34 cellular contexts compared by ENCODE assay signal in the genomic region with DNA sequence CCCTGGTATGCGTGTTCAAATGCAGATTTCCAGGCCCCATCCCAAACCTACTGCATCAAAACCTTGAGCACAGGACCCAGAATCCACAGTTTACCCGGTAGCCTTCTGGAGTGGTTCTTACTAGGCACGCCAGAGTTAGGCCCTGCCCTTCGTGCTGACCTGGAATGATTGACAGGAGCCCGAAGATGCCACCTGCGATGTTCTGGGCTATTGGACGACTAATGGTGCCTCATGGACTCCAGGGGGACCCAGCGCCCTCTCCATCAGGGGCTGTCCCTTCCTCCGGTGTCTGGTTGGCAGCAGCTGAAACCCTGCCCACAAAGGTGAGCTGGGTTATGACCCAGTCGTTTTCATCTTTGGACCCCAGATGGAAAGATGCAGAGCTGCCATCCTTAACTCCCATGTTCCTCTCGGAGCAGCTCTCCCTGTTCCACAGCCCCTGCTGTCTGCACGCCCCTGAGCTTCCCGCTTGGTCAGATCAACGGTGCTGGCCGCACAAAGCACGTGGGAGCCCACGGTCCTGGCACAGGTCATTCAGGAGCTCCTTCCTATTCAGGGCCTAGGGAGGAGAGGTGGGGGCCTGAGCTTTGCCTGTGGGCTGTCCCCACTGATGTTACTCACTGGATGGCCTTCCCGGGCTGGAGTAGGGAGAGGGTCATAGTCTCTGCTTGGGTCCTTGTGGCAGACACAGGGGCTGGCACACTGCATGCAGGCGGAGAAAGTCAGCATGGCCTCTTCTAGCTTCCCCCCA.
"Had no signal": no experiment of that assay in that cellular context is flagged by ENCODE, and none has a peak within 500 bp of the region (broad histone marks: within the 10 kb centered on the region; RNA-seq: fewer than 3 reads in every experiment).

No MANE protein-coding gene starts in this region.

- DNase-seq: activated CD4-positive, alpha-beta memory T cell treated with anti-CD3 and anti-CD28 coated beads, Interleukin-2, amount 10 ng/mL, durations not matched to agents 7 days and 5 days; activated CD4-positive, alpha-beta T cell treated with anti-CD3 and anti-CD28 coated beads for 1 hour; activated CD4-positive, alpha-beta T cell treated with anti-CD3 and anti-CD28 coated beads for 48 hours; activated CD4-positive, CD25-positive, alpha-beta regulatory T cell; activated gamma-delta T cell; activated naive CD4-positive, alpha-beta T cell treated with Interleukin-2 at 50 U/mL for 16 hours; activated naive CD8-positive, alpha-beta T cell treated with anti-CD3 and anti-CD28 coated beads, Interleukin-2, amount 10 ng/mL, durations not matched to agents 7 days and 5 days; activated T-cell treated with anti-CD3 and anti-CD28 coated beads, Interleukin-2, amount 50 U/mL, for 24 hours; amygdala; body of pancreas; NCI-H1092 treated with DMSO at 0.1 percent for 48 hours; NCI-H1417; NCI-H146; NCI-H187; NCI-H2029 treated with DMSO at 0.1 percent for 48 hours; NCI-H2107; NCI-H2171; NCI-H510A; NCI-H526; NCI-H748 treated with DMSO at 0.1 percent for 48 hours; NK-92 treated with Interleukin-12 subunit alpha and Interleukin-12 subunit beta, amount 100 ng/mL, for 24 hours; PC-3; Peyer's patch; RPMI8226; SHP77 treated with DMSO at 0.1 percent for 48 hours; SK-N-SH had no signal

- H3K4me2 ChIP-seq: KMS-11, SK-N-SH had no signal

- H3K4me3 Mint-ChIP-seq: activated CD4-positive, alpha-beta memory T cell treated with anti-CD3 and anti-CD28 coated beads, Interleukin-2, amount 10 ng/mL, durations not matched to agents 7 days and 5 days; activated naive CD4-positive, alpha-beta T cell treated with anti-CD3 and anti-CD28 coated beads, Interleukin-2, amount 50 U/mL, for 24 hours; activated naive CD8-positive, alpha-beta T cell treated with anti-CD3 and anti-CD28 coated beads, Interleukin-2, amount 10 ng/mL, durations not matched to agents 7 days and 5 days; activated T-cell treated with anti-CD3 and anti-CD28 coated beads, Interleukin-2, amount 50 U/mL, for 24 hours; T-helper 1 cell treated with Interleukin-12 subunit alpha and Interleukin-12 subunit beta and Interleukin-4 antibody, amounts not matched to agents 30 μg/mL and 1 μg/mL, for 36 hours; T-helper 2 cell treated with Interferon-gamma antibody and Interleukin-4, amounts not matched to agents 5 μg/mL and 100 μg/mL, for 36 hours had no signal

- H3K4me1 Mint-ChIP-seq: activated naive CD4-positive, alpha-beta T cell treated with anti-CD3 and anti-CD28 coated beads, Interleukin-2, amount 50 U/mL, for 24 hours; activated naive CD8-positive, alpha-beta T cell treated with anti-CD3 and anti-CD28 coated beads, Interleukin-2, amount 10 ng/mL, durations not matched to agents 7 days and 5 days had no signal

- H3K4me3 ChIP-seq: body of pancreas, breast epithelium, Peyer's patch, SJSA1 had no signal

- FAIRE-seq: astrocyte had no signal

- ATAC-seq: body of pancreas, PC-3 had no signal

- H3K9ac ChIP-seq: KMS-11, SK-N-SH had no signal

- H3K36me3 Mint-ChIP-seq: activated naive CD4-positive, alpha-beta T cell treated with anti-CD3 and anti-CD28 coated beads, Interleukin-2, amount 50 U/mL, for 24 hours; activated naive CD8-positive, alpha-beta T cell treated with anti-CD3 and anti-CD28 coated beads, Interleukin-2, amount 10 ng/mL, durations not matched to agents 7 days and 5 days had no signal

- H3K27me3 Mint-ChIP-seq: activated naive CD4-positive, alpha-beta T cell treated with anti-CD3 and anti-CD28 coated beads, Interleukin-2, amount 50 U/mL, for 24 hours had no signal

- H3K9me3 ChIP-seq: body of pancreas, Peyer's patch, SJSA1, SK-N-SH had no signal

- H3K27ac ChIP-seq: body of pancreas, breast epithelium, KMS-11, Peyer's patch, SJSA1 had no signal

- H3K27ac Mint-ChIP-seq: activated CD4-positive, alpha-beta memory T cell treated with anti-CD3 and anti-CD28 coated beads, Interleukin-2, amount 10 ng/mL, durations not matched to agents 7 days and 5 days; activated naive CD4-positive, alpha-beta T cell treated with anti-CD3 and anti-CD28 coated beads, Interleukin-2, amount 50 U/mL, for 24 hours; activated naive CD8-positive, alpha-beta T cell treated with anti-CD3 and anti-CD28 coated beads, Interleukin-2, amount 10 ng/mL, durations not matched to agents 7 days and 5 days; activated T-cell treated with anti-CD3 and anti-CD28 coated beads, Interleukin-2, amount 50 U/mL, for 24 hours; activated T-helper 2 cell treated with anti-CD3 and anti-CD28 coated beads, Interferon-gamma antibody, Interleukin-2, Interleukin-4, amounts not matched to agents 10 μg/mL and 5 μg/mL and 100 μg/mL, durations not matched to agents 14 hours and 24 hours and 36 hours; T-helper 1 cell treated with Interleukin-12 subunit alpha and Interleukin-12 subunit beta and Interleukin-4 antibody, amounts not matched to agents 30 μg/mL and 1 μg/mL, for 36 hours; T-helper 2 cell treated with Interferon-gamma antibody and Interleukin-4, amounts not matched to agents 5 μg/mL and 100 μg/mL, for 36 hours had no signal

- H3K27me3 ChIP-seq: body of pancreas, breast epithelium, Peyer's patch, SJSA1 had no signal

- H3K36me3 ChIP-seq: breast epithelium, Peyer's patch, SJSA1 had no signal

- H3K4me1 ChIP-seq: breast epithelium, Peyer's patch, SJSA1 had no signal

- H3K9me3 Mint-ChIP-seq: activated CD4-positive, alpha-beta memory T cell treated with anti-CD3 and anti-CD28 coated beads, Interleukin-2, amount 10 ng/mL, durations not matched to agents 7 days and 5 days had no signal
